ENCODE assay signal across 1 cellular context in genomic region chr9:123548749-123549545, GRCh38.
TF ChIP-seq lines count a peak whose summit lies in the region.

No MANE protein-coding gene starts in this region.

TF ChIP-seq in K562, 482 proteins besides CTCF, POLR2A, EP300 and RAD21 (continued from another document):
- TF ChIP-seq TSHZ1 (CRISPR knock-in tag; IDR thresholded peaks at IDR 0.05): no peak
